Comparison of ENCODE assay signal across 1 cellular context in genomic region chr17:30827082-30827481, GRCh38.
TF ChIP-seq lines count a peak whose summit lies in the region.

No MANE protein-coding gene starts in this region.

TF ChIP-seq in HCT116, 20 proteins besides CTCF, POLR2A, EP300 and RAD21 (continued from another document):
- TF ChIP-seq REST (IDR thresholded peaks at IDR 0.05; ENCODE audit: low read depth) (no peak), ZNF274 (IDR thresholded peaks at IDR 0.05; ENCODE audit: low read depth, low read length) (no peak), MAX (IDR thresholded peaks at IDR 0.05) (no peak), YY1 (IDR thresholded peaks at IDR 0.05; ENCODE audit: extremely low read depth, insufficient replicate concordance, low read depth, low read length) (no peak), EGR1 (IDR thresholded peaks at IDR 0.05; ENCODE audit: low read depth) (no peak), EZH2 (IDR thresholded peaks at IDR 0.05) (no peak)
TF ChIP-seq in HCT116: peak in this region for 0.
